Comparison of ENCODE assay signal across 5 cellular contexts in genomic region chr5:16346380-16346779, GRCh38.
"Had no signal": no experiment of that assay in that cellular context is flagged by ENCODE, and none has a peak within 500 bp of the region (broad histone marks: within the 10 kb centered on the region; RNA-seq: fewer than 3 reads in every experiment).

No MANE protein-coding gene starts in this region.

- DNase-seq: H9, HCEC 1CT had no signal

- ATAC-seq: GM23338, HepG2 had no signal

- H3K4me3 ChIP-seq: GM23338 had no signal

- H3K27ac ChIP-seq: HL-60 had no signal
